12 cellular contexts compared by ENCODE assay signal in genomic region chrX:40552768-40553167, GRCh38. TPM values are rescaled to one million over a fixed set of nuclear protein-coding genes. Genes with fewer than 3 reads are reported as not detected.
DNase-seq lines count a peak whose midpoint lies in the region; ATAC-seq, FAIRE-seq and TF ChIP-seq lines count a peak whose summit lies in the region.
"Had no signal": no experiment of that assay in that cellular context is flagged by ENCODE, and none has a peak within 500 bp of the region (broad histone marks: within the 10 kb centered on the region; RNA-seq: fewer than 3 reads in every experiment).

No MANE protein-coding gene starts in this region.

- no peaks in the 10 kb centered on the region for H3K4me1 ChIP-seq in PC-3 (ENCODE audit: insufficient read depth, low read length)
- H3K4me1 ChIP-seq: Caco-2 had no signal

- BruUV-seq in PC-3 (replicated peaks; lab: Mats Ljungman, UMichigan) = no TSS peak

- no peaks in the 10 kb centered on the region for H3K9me2 ChIP-seq in PC-3 (replicated peaks; ENCODE audit: low read length)

- H3K9ac ChIP-seq in PC-3 (ENCODE audit: low read length) = no peak overlapping the region

- no peaks in the 10 kb centered on the region for H3K36me3 ChIP-seq in PC-3 (ENCODE audit: low read depth, low read length)
- H3K36me3 ChIP-seq: MG63 had no signal

- TF ChIP-seq CTCF in PC-3 (conservative IDR thresholded peaks at IDR 0.05; ENCODE audit: low read depth, low read length) (peak; percentile 55), foreskin fibroblast (IDR thresholded peaks at IDR 0.05; ENCODE audit: low read depth, low read length) (peak; percentile 17)

- H2AFZ ChIP-seq in PC-3 (ENCODE audit: low read length) = no peak overlapping the region

- no peaks in the 10 kb centered on the region for H3K79me2 ChIP-seq in PC-3 (ENCODE audit: low read length)

- peak; percentile 29; the same call in 1 of the 2 replicates for ATAC-seq in PC-3
- no peak for ATAC-seq in HG03432 (IDR thresholded peaks at IDR 0.05; ENCODE audit: unreplicated experiment)
- no peak for ATAC-seq in GM19397 (IDR thresholded peaks at IDR 0.05; ENCODE audit: unreplicated experiment)
- no peak for ATAC-seq in HG03045 (IDR thresholded peaks at IDR 0.05; ENCODE audit: unreplicated experiment)

- no peak overlapping the region for H3K4me2 ChIP-seq in PC-3 (ENCODE audit: low read length)

- intact Hi-C loops in PC-3 (cut with micrococcal nuclease) = no loop called here

- no peaks in the 10 kb centered on the region for H3F3A ChIP-seq in PC-3 (ENCODE audit: low read length, unreplicated experiment)

- no peaks in the 10 kb centered on the region for H3K9me3 ChIP-seq in PC-3 (ENCODE audit: low read length)
- H3K9me3 ChIP-seq: Caco-2, MG63 had no signal

- no peaks in the 10 kb centered on the region for H4K20me1 ChIP-seq in PC-3 (ENCODE audit: low read length)

- CTCF ChIA-PET in PC-3 (lab: Charles Lee) = no interaction called here

- H3K27ac ChIP-seq in PC-3 (ENCODE audit: low read length) = no peak overlapping the region

- TF ChIP-seq POLR2A in GM12891 (IDR thresholded peaks at IDR 0.05; ENCODE audit: low read depth, low read length) = no peak

- DNase-seq in ACHN = peak; percentile 8
- DNase-seq in GM12891 (ENCODE audit: insufficient read length, low spot score) = no peak
- peak; percentile 34 for DNase-seq in PC-3
- DNase-seq in foreskin fibroblast = peak in 1 of 2 donors; percentile 20
- no peak for DNase-seq in frontal cortex (ENCODE audit: low spot score in 2 of 2)
- DNase-seq: activated CD8-positive, alpha-beta memory T cell treated with anti-CD3 and anti-CD28 coated beads, Interleukin-2, amount 50 U/mL, for 4 hours; retina had no signal

- no peak overlapping the region for H3K4me3 ChIP-seq in PC-3 (ENCODE audit: low read length)
- no peak overlapping the region for H3K4me3 ChIP-seq in foreskin fibroblast (ENCODE audit: low read depth in 1 of 2, low read length in 2 of 2)
- H3K4me3 ChIP-seq: MG63 had no signal

- FAIRE-seq in GM12891 (lab: Jason Lieb, UNC) (peak; percentile 84), frontal cortex (lab: Jason Lieb, UNC) (no peak)

- POLR2A ChIA-PET in PC-3 (lab: Charles Lee; ENCODE audit: unreplicated experiment) = no interaction called here

- in situ Hi-C loops in ACHN (cut with HindIII; ENCODE audit: low pct_ligation_motif_present, low pct_unique_long_range_greater_than_20kb, low sequenced_read_pairs) = no loop called here

- no peaks in the 10 kb centered on the region for H3K27me3 ChIP-seq in PC-3 (ENCODE audit: low read length)
- H3K27me3 ChIP-seq: MG63 had no signal

TF ChIP-seq in GM12891, 5 proteins besides CTCF, POLR2A, EP300 and RAD21:
- TF ChIP-seq POU2F2 (IDR thresholded peaks at IDR 0.05; ENCODE audit: low read depth, low read length) (no peak), POLR2AphosphoS5 (IDR thresholded peaks at IDR 0.05; ENCODE audit: low read depth, low read length) (no peak), TAF1 (IDR thresholded peaks at IDR 0.05; ENCODE audit: low read depth, low read length) (no peak), PAX5 (IDR thresholded peaks at IDR 0.05; ENCODE audit: insufficient read depth, low read length, severe bottlenecking) (no peak), SPI1 (IDR thresholded peaks at IDR 0.05; ENCODE audit: low read depth, low read length) (no peak)

RNA-seq across cellular contexts. Expression of gene ATP6AP2, which starts 28.0 kb away (rescaled TPM):
- 51.5 TPM for polyA plus RNA-seq in GM12891 (2012; ENCODE audit: low read depth, missing spikeins)
- total RNA-seq in PC-3 (2014; rRNA removed) = 74.1 and 77.6 TPM in 2 replicates
- 106 TPM for total RNA-seq in frontal cortex

Comparison
In these comparisons a context has a peak if more than half of its experiments do, and no peak if none do; other contexts are left out.
1. DNase-seq: peak in ACHN (single experiment) and PC-3 (single experiment); none in GM12891 (single experiment) and frontal cortex (0 of 2).